In genomic region chr2:113756088-113757058, GRCh38 we compare ENCODE assay signal across 1 cellular context.
TF ChIP-seq lines count a peak whose summit lies in the region.

Gene SLC35F5, minus strand, starts transcription at chr2:113756642. Its CDS starts 233 bp downstream, at chr2:113756409.

TF ChIP-seq in WTC11, 78 proteins besides CTCF, POLR2A, EP300 and RAD21 (continued from another document):
- TF ChIP-seq STAT6 (CRISPR knock-in tag; conservative IDR thresholded peaks at IDR 0.05; ENCODE audit: low read depth): no peak
- peak; percentile 77; the same call in 1 of the 2 replicates for TF ChIP-seq CREB1 (CRISPR knock-in tag; IDR thresholded peaks at IDR 0.05)
- no peak for TF ChIP-seq SMAD4 (CRISPR knock-in tag; IDR thresholded peaks at IDR 0.05)
- TF ChIP-seq MAX (CRISPR knock-in tag; IDR thresholded peaks at IDR 0.05): peak; percentile 68
- TF ChIP-seq FOXJ3 (CRISPR knock-in tag; IDR thresholded peaks at IDR 0.05; ENCODE audit: borderline replicate concordance): no peak
- 0 out of 2 replicates have a peak, but pooled peaks have one; percentile 39 for TF ChIP-seq ZNF512 (CRISPR knock-in tag; IDR thresholded peaks at IDR 0.05; ENCODE audit: borderline replicate concordance)
- no peak for TF ChIP-seq SMAD3 (CRISPR knock-in tag; IDR thresholded peaks at IDR 0.05; ENCODE audit: borderline replicate concordance)
- TF ChIP-seq NFATC4 (CRISPR knock-in tag; IDR thresholded peaks at IDR 0.05): no peak
- TF ChIP-seq NR2C2 (CRISPR knock-in tag; IDR thresholded peaks at IDR 0.05): no peak
- no peak for TF ChIP-seq ZNF396 (CRISPR knock-in tag; IDR thresholded peaks at IDR 0.05; ENCODE audit: borderline replicate concordance)
- peak; percentile 18; the same call in 1 of the 2 replicates for TF ChIP-seq E2F4 (CRISPR knock-in tag; IDR thresholded peaks at IDR 0.05; ENCODE audit: borderline replicate concordance, low read depth)
- no peak for TF ChIP-seq NFYB (CRISPR knock-in tag; conservative IDR thresholded peaks at IDR 0.05; ENCODE audit: low read depth)
- 0 out of 2 replicates have a peak, but pooled peaks have one; percentile 75 for TF ChIP-seq NR3C1 (CRISPR knock-in tag; conservative IDR thresholded peaks at IDR 0.05; ENCODE audit: low read depth)
- no peak for TF ChIP-seq TCF7 (CRISPR knock-in tag; IDR thresholded peaks at IDR 0.05; ENCODE audit: low read depth)
- TF ChIP-seq MYBL2 (CRISPR knock-in tag; IDR thresholded peaks at IDR 0.05): peak; percentile 61; the same call in 1 of the 2 replicates
- TF ChIP-seq FOXP4 (CRISPR knock-in tag; IDR thresholded peaks at IDR 0.05): peak; percentile 25; the same call in 1 of the 2 replicates
- TF ChIP-seq NFE2L1 (CRISPR knock-in tag; IDR thresholded peaks at IDR 0.05): no peak
- no peak for TF ChIP-seq ATF3 (CRISPR knock-in tag; conservative IDR thresholded peaks at IDR 0.05)
- TF ChIP-seq KAT7 (CRISPR knock-in tag; IDR thresholded peaks at IDR 0.05; ENCODE audit: borderline replicate concordance): no peak; the same call in 1 of the 2 replicates
- peak; percentile 74; the same call in 1 of the 2 replicates for TF ChIP-seq ZNF232 (CRISPR knock-in tag; IDR thresholded peaks at IDR 0.05)
- TF ChIP-seq ZNF425 (CRISPR knock-in tag; conservative IDR thresholded peaks at IDR 0.05): no peak
- no peak for TF ChIP-seq HMGA2 (CRISPR knock-in tag; IDR thresholded peaks at IDR 0.05)
- TF ChIP-seq ZNF219 (CRISPR knock-in tag; IDR thresholded peaks at IDR 0.05; ENCODE audit: borderline replicate concordance): no peak; the same call in 1 of the 2 replicates
- no peak for TF ChIP-seq PRDM15 (CRISPR knock-in tag; IDR thresholded peaks at IDR 0.05)
- TF ChIP-seq AFF4 (CRISPR knock-in tag; IDR thresholded peaks at IDR 0.05; ENCODE audit: borderline replicate concordance): no peak
- no peak for TF ChIP-seq JAZF1 (CRISPR knock-in tag; IDR thresholded peaks at IDR 0.05)
- TF ChIP-seq SOX15 (CRISPR knock-in tag; IDR thresholded peaks at IDR 0.05): no peak
- TF ChIP-seq FOXK1 (CRISPR knock-in tag; IDR thresholded peaks at IDR 0.05): peak; percentile 79; the same call in 1 of the 2 replicates
- no peak for TF ChIP-seq GTF2I (CRISPR knock-in tag; conservative IDR thresholded peaks at IDR 0.05)
- TF ChIP-seq IRF2 (CRISPR knock-in tag; IDR thresholded peaks at IDR 0.05; ENCODE audit: borderline replicate concordance, low read depth): no peak
- peak; percentile 70; the same call in 1 of the 2 replicates for TF ChIP-seq FOXP1 (CRISPR knock-in tag; IDR thresholded peaks at IDR 0.05; ENCODE audit: borderline replicate concordance)
